In genomic region chr1:21368514-21369289, GRCh38 we compare ENCODE assay signal across 8 cellular contexts.
A peak's percentile ranks its signal among the peaks of the same experiment; 100 is the strongest.
DNase-seq lines count a peak whose midpoint lies in the region; ATAC-seq and TF ChIP-seq lines count a peak whose summit lies in the region.

No MANE protein-coding gene starts in this region.

- H3K27ac Mint-ChIP-seq in Caco-2 (ENCODE audit: unreplicated experiment) (peak overlapping the region; percentile 29), IgD-negative memory B cell (peak overlapping the region in 2 of 3 donors; percentile 9 to 83)

- no peaks in the 10 kb centered on the region for H3K9me3 ChIP-seq in Caco-2
- no peaks in the 10 kb centered on the region for H3K9me3 ChIP-seq in Peyer's patch
- no peaks in the 10 kb centered on the region for H3K9me3 ChIP-seq in tibial artery

- CTCF ChIA-PET in Caco-2 (lab: Charles Lee), result interaction anchor here (0.5 to 2.1 kb wide), 22 partner anchors 15 to 672 kb away, joined by 3 to 49 read pairs (median 4); partner anchors contain the start of gene HP1BP3

- POLR2A ChIA-PET in Caco-2 (lab: Charles Lee), result interaction anchor here (0.6 kb wide), 1 partner anchor 144 kb away, joined by 3 read pairs; no protein-coding TSS in a partner anchor

- no peak overlapping the region for H3K4me3 ChIP-seq in Caco-2 (ENCODE audit: low read depth, low read length)
- H3K4me3 ChIP-seq in Peyer's patch, result no peak overlapping the region
- no peak overlapping the region for H3K4me3 ChIP-seq in tibial artery

- DNase-seq in Caco-2 (peak; percentile 77 to 84), Peyer's patch (peak; percentile 63 to 87 (median 83)), activated gamma-delta T cell (lab: John Stamatoyannopoulos, UW) (peak; percentile 23), foreskin melanocyte (peak; percentile 47), nucleus accumbens (lab: John Stamatoyannopoulos, UW) (peak in 50 of 56 donors; percentile 14 to 84 (median 56)), tibial artery (peak; percentile 77 to 85)

- H3K9me3 Mint-ChIP-seq in Caco-2 (ENCODE audit: unreplicated experiment) (no peaks in the 10 kb centered on the region), IgD-negative memory B cell (no peaks in the 10 kb centered on the region)

- TF ChIP-seq CTCF in Caco-2 (IDR thresholded peaks at IDR 0.05; ENCODE audit: insufficient read depth in 1 of 2, low read depth in 1 of 2, low read length in 1 of 2, severe bottlenecking in 1 of 2, unreplicated experiment in 1 of 2), result peak; percentile 95 to 98
- peak; percentile 93 to 100 (median 99) for TF ChIP-seq CTCF in Peyer's patch (IDR thresholded peaks at IDR 0.05)
- TF ChIP-seq CTCF in tibial artery (IDR thresholded peaks at IDR 0.05), result peak; percentile 99 to 100

- H3K4me1 Mint-ChIP-seq in Caco-2 (ENCODE audit: low read depth, unreplicated experiment) (no peaks in the 10 kb centered on the region), IgD-negative memory B cell (peaks cover 7 to 14% (median 9%) of the 10 kb centered on the region in 3 donors)

- H3K36me3 Mint-ChIP-seq in Caco-2 (ENCODE audit: insufficient read depth, unreplicated experiment) (no peaks in the 10 kb centered on the region), IgD-negative memory B cell (peaks cover 1% of the 10 kb centered on the region)

- intact Hi-C loops in Caco-2 (cut with micrococcal nuclease; ENCODE audit: unreplicated experiment), result loop anchor here (1.0 to 5.0 kb wide), 3 partner anchors 113 to 151 kb away; no protein-coding TSS in a partner anchor
- intact Hi-C loops in tibial artery (cut with DNase I; ENCODE audit: low total_unique reads), result loop anchor here (2.0 to 5.0 kb wide), 2 partner anchors 138 to 151 kb away; no protein-coding TSS in a partner anchor

- H3K4me1 ChIP-seq in Caco-2, result peaks cover 5% of the 10 kb centered on the region; the same call in 1 of the 2 replicates
- no peaks in the 10 kb centered on the region for H3K4me1 ChIP-seq in Peyer's patch
- H3K4me1 ChIP-seq in tibial artery, result no peaks in the 10 kb centered on the region

- no peak for ATAC-seq in GM18868 (IDR thresholded peaks at IDR 0.05; ENCODE audit: unreplicated experiment)

- peak in 1 of 2 donors; percentile 18 for TF ChIP-seq POLR2A in Peyer's patch (IDR thresholded peaks at IDR 0.05)

- H3K27me3 ChIP-seq in Caco-2 (replicated peaks; ENCODE audit: control insufficient read depth, insufficient read depth, low read length) (no peaks in the 10 kb centered on the region), Peyer's patch (no peaks in the 10 kb centered on the region), tibial artery (no peaks in the 10 kb centered on the region)

- H3K36me3 ChIP-seq in Caco-2 (ENCODE audit: control insufficient read depth, insufficient read depth, low read length) (no peaks in the 10 kb centered on the region), Peyer's patch (no peaks in the 10 kb centered on the region), tibial artery (no peaks in the 10 kb centered on the region)

- BruUV-seq in Caco-2 (replicated peaks; lab: Mats Ljungman, UMichigan), result no TSS peak

- H3K27me3 Mint-ChIP-seq in Caco-2 (ENCODE audit: insufficient read depth, unreplicated experiment) (no peaks in the 10 kb centered on the region), IgD-negative memory B cell (no peaks in the 10 kb centered on the region)

- H3K4me3 Mint-ChIP-seq in Caco-2 (ENCODE audit: unreplicated experiment) (peak overlapping the region; percentile 15), IgD-negative memory B cell (no peak overlapping the region)

- H3K27ac ChIP-seq in Peyer's patch (no peak overlapping the region), tibial artery (no peak overlapping the region)

Comparison
In these comparisons a context has a peak if more than half of its experiments do, and no peak if none do; other contexts are left out.
1. DNase-seq: peak in every context shown above with its lines; median percentile 83 in Peyer's patch; 81 in tibial artery; 80 in Caco-2; 56 in nucleus accumbens; 47 in foreskin melanocyte; 23 in activated gamma-delta T cell.